24 cellular contexts compared by ENCODE assay signal in genomic region chr11:117424781-117425180, GRCh38.
DNase-seq lines count a peak whose midpoint lies in the region; ATAC-seq and TF ChIP-seq lines count a peak whose summit lies in the region.
"Had no signal": no experiment of that assay in that cellular context is flagged by ENCODE, and none has a peak within 500 bp of the region (broad histone marks: within the 10 kb centered on the region; RNA-seq: fewer than 3 reads in every experiment).

No MANE protein-coding gene starts in this region.

- H4K20me1 ChIP-seq in osteoblast (ENCODE audit: insufficient read depth, low read length), result no peaks in the 10 kb centered on the region

- H3K9me3 ChIP-seq in osteoblast (ENCODE audit: low read depth, low read length), result no peaks in the 10 kb centered on the region
- H3K9me3 ChIP-seq: body of pancreas, HAP-1, Peyer's patch, SJCRH30, upper lobe of left lung had no signal

- no peaks in the 10 kb centered on the region for H3K36me3 ChIP-seq in osteoblast (ENCODE audit: insufficient read depth, low read length)
- H3K36me3 ChIP-seq: HAP-1, Peyer's patch, SJCRH30, upper lobe of left lung had no signal

- peaks cover 6% of the 10 kb centered on the region for H3K4me1 ChIP-seq in osteoblast (ENCODE audit: insufficient read depth, low read length)
- H3K4me1 ChIP-seq: body of pancreas, HAP-1, Peyer's patch, SJCRH30 had no signal

- peaks cover 12% of the 10 kb centered on the region for H3K27me3 ChIP-seq in osteoblast (ENCODE audit: insufficient read depth, low read length)
- H3K27me3 ChIP-seq: body of pancreas, Peyer's patch, SJCRH30, upper lobe of left lung had no signal

- TF ChIP-seq CTCF in cardiac fibroblast (IDR thresholded peaks at IDR 0.05; ENCODE audit: low read depth, low read length) (no peak), osteoblast (IDR thresholded peaks at IDR 0.05; ENCODE audit: extremely low read depth, low read depth, low read length) (no peak)

- H3K4me2 ChIP-seq in osteoblast (ENCODE audit: insufficient read depth, low read length), result no peak overlapping the region

- in situ Hi-C loops in G401 (cut with HindIII; ENCODE audit: low sequenced_read_pairs), result no loop called here

- H3K27ac ChIP-seq in osteoblast (ENCODE audit: low read depth, low read length), result no peak overlapping the region
- H3K27ac ChIP-seq: body of pancreas, coronary artery, Peyer's patch, SJCRH30, upper lobe of left lung had no signal

- ATAC-seq in HG03521 (IDR thresholded peaks at IDR 0.05; ENCODE audit: unreplicated experiment), result no peak
- ATAC-seq: body of pancreas had no signal

- DNase-seq in NCI-H2107 treated with DMSO at 0.1 percent for 48 hours (lab: John Stamatoyannopoulos, UW; ENCODE audit: unreplicated experiment) (peak; percentile 26), NCI-H2107 (lab: John Stamatoyannopoulos, UW) (no peak), GM04503 (ENCODE audit: low read depth) (peak; percentile 32), cardiac fibroblast (ENCODE audit: low read depth in 2 of 2) (peak; percentile 38 to 84), osteoblast (ENCODE audit: insufficient read length, low spot score, missing footprints) (peak; percentile 93), cerebellar cortex (ENCODE audit: low spot score) (no peak), G401 (ENCODE audit: low spot score) (no peak)
- DNase-seq: 8988T; activated CD4-positive, alpha-beta T cell treated with anti-CD3 and anti-CD28 coated beads for 4 hours; activated naive CD8-positive, alpha-beta T cell treated with anti-CD3 and anti-CD28 coated beads, Interleukin-2, amount 10 ng/mL, durations not matched to agents 7 days and 5 days; body of pancreas; C1 segment of cervical spinal cord; mesendoderm; naive B cell; NCI-H2029; NCI-H510A; nucleus accumbens; SJCRH30; stimulated activated CD4-positive, alpha-beta T cell treated with anti-CD3 and anti-CD28 coated beads, Interleukin-12 subunit alpha, Interleukin-12 subunit beta, amount 100 ng/mL, for 4 hours; upper lobe of left lung had no signal

- no peaks in the 10 kb centered on the region for H3K79me2 ChIP-seq in osteoblast (ENCODE audit: insufficient read depth, low read length)

- no peak overlapping the region for H2AFZ ChIP-seq in osteoblast (ENCODE audit: low read length)

- H3K4me3 ChIP-seq in cardiac fibroblast (replicated peaks in 1 of 2; ENCODE audit: low read depth in 2 of 2, low read length in 2 of 2), result no peak overlapping the region
- no peak overlapping the region for H3K4me3 ChIP-seq in osteoblast (ENCODE audit: insufficient read depth, low read length)
- H3K4me3 ChIP-seq: body of pancreas, coronary artery, HAP-1, Peyer's patch, SJCRH30, upper lobe of left lung had no signal

Comparison
In these comparisons a context has a peak if more than half of its experiments do, and no peak if none do; other contexts are left out.
1. DNase-seq: peak in NCI-H2107 treated with DMSO at 0.1 percent for 48 hours (single experiment), GM04503 (single experiment), cardiac fibroblast (2 of 2) and osteoblast (single experiment); none in NCI-H2107 (single experiment), cerebellar cortex (single experiment) and G401 (single experiment).